In genomic region chr1:25760122-25760719, GRCh38 we compare ENCODE assay signal across 16 cellular contexts. TPM values are rescaled to one million over a fixed set of nuclear protein-coding genes. Genes with fewer than 3 reads are reported as not detected.
DNase-seq lines count a peak whose midpoint lies in the region; ATAC-seq, FAIRE-seq and TF ChIP-seq lines count a peak whose summit lies in the region.
"Had no signal": no experiment of that assay in that cellular context is flagged by ENCODE, and none has a peak within 500 bp of the region (broad histone marks: within the 10 kb centered on the region; RNA-seq: fewer than 3 reads in every experiment).

No MANE protein-coding gene starts in this region.

- H3K9me1 ChIP-seq in K562 (ENCODE audit: control insufficient read depth, insufficient read depth, low read length), result no peaks in the 10 kb centered on the region

- no peak for TF ChIP-seq CTCF in K562 (IDR thresholded peaks at IDR 0.05 in 2 of 3, conservative IDR thresholded peaks at IDR 0.05 in 1 of 3; ENCODE audit: insufficient read depth in 2 of 3, low read depth in 1 of 3, low read length in 3 of 3)

- no peaks in the 10 kb centered on the region for H3K79me2 ChIP-seq in K562 (ENCODE audit: control insufficient read depth, insufficient read depth, low read length)

- no peak overlapping the region for H3K4me2 ChIP-seq in K562 (ENCODE audit: insufficient read depth, low read length)
- H3K4me2 ChIP-seq: GM23338, PC-9 had no signal

- ATAC-seq in K562 (peak; percentile 54), left lobe of liver (peak; percentile 43), SK-N-SH treated with all-trans-retinoic acid at 6 μM for 48 hours (no peak), GM21723 (IDR thresholded peaks at IDR 0.05; ENCODE audit: unreplicated experiment) (no peak)
- ATAC-seq: GM23338 had no signal

- POLR2A ChIA-PET in K562 (lab: Yijun Ruan, JAX), result interaction anchor here (0.6 to 2.4 kb wide), 7 partner anchors 12 to 617 kb away, joined by 3 to 10 read pairs (median 4); no protein-coding TSS in a partner anchor

- H4K20me1 ChIP-seq in K562 (replicated peaks; ENCODE audit: control insufficient read depth, insufficient read depth, low read length), result peaks cover 35% of the 10 kb centered on the region

- H3K4me3 ChIP-seq in K562, result no peak overlapping the region
- H3K4me3 ChIP-seq: GM23338, PC-9 had no signal

- H3K27me3 ChIP-seq in K562 (ENCODE audit: control insufficient read depth in 2 of 2, insufficient read depth in 2 of 2, low read length in 2 of 2), result peaks cover 33 to 55% of the 10 kb centered on the region in 2 experiments

- WGBS in K562 (ENCODE audit: insufficient coverage, low coverage, missing lambda C conversion rate), result 19% methylated on average over 11 of the region's 11 CpGs

- TF ChIP-seq RAD21 in K562 (CRISPR knock-in tag; conservative IDR thresholded peaks at IDR 0.05 in 1 of 2, IDR thresholded peaks at IDR 0.05 in 1 of 2), result no peak

- peak; percentile 59 for FAIRE-seq in K562 (lab: Jason Lieb, UNC)
- FAIRE-seq: HTR-8/SVneo had no signal

- peaks cover 7 to 12% of the 10 kb centered on the region in 2 experiments for H3K4me1 ChIP-seq in K562 (replicated peaks in 1 of 2; ENCODE audit: control insufficient read depth in 2 of 2, insufficient read depth in 2 of 2, low read length in 2 of 2)

- no peak for TF ChIP-seq POLR2A in K562 (conservative IDR thresholded peaks at IDR 0.05)

- DNase-seq in DMS79 treated with DMSO at 0.1 percent for 48 hours (lab: John Stamatoyannopoulos, UW) (peak; percentile 55), DMS79 (lab: John Stamatoyannopoulos, UW) (no peak), COR-L47 (lab: John Stamatoyannopoulos, UW) (peak; percentile 57), K562 (ENCODE audit: extremely low read depth in 1 of 4, low spot score in 3 of 4) (peak in 1 of 4 experiments; percentile 38), left lobe of liver (ENCODE audit: low spot score) (no peak), putamen (ENCODE audit: low spot score) (no peak)
- DNase-seq: GF-D8, KBM-7, NCI-H1092, NCI-H1930, PC-9 had no signal

- no peak overlapping the region for H3K27ac ChIP-seq in K562 (ENCODE audit: extremely low read depth, low read depth, low read length)
- H3K27ac ChIP-seq: 22Rv1, PC-9 had no signal

- peak overlapping the region in 1 of 2 experiments; percentile 21; a peak in 1 of 4 replicates for H3K9ac ChIP-seq in K562 (ENCODE audit: insufficient read depth in 1 of 2, low read depth in 2 of 2, low read length in 2 of 2)

- H3K9me3 ChIP-seq in K562 (replicated peaks; ENCODE audit: control insufficient read depth, insufficient read depth, low read depth, low read length), result no peaks in the 10 kb centered on the region

- no TSS peak for BruUV-seq in K562 (replicated peaks; lab: Mats Ljungman, UMichigan)

- CTCF ChIA-PET in K562 (lab: Yijun Ruan, JAX; ENCODE audit: low intra/inter-chr PET ratio), result no interaction called here

- H2AFZ ChIP-seq in K562 (ENCODE audit: low read depth, low read length), result no peak overlapping the region
- H2AFZ ChIP-seq: GM23338, PC-9 had no signal

- intact Hi-C loops in K562 (cut with micrococcal nuclease), result loop anchor here (2.0 kb wide), 1 partner anchor 37 kb away; no protein-coding TSS in a partner anchor

- H3K36me3 ChIP-seq in K562 (ENCODE audit: control insufficient read depth, insufficient read depth, low read length), result no peaks in the 10 kb centered on the region

- in situ Hi-C loops in K562 (cut with MboI), result no loop called here

- TF ChIP-seq EP300 in K562 (IDR thresholded peaks at IDR 0.05; ENCODE audit: low read length), result no peak

TF ChIP-seq in K562, 482 proteins besides CTCF, POLR2A, EP300 and RAD21 (continues in another document):
- TF ChIP-seq TEAD4 (IDR thresholded peaks at IDR 0.05; ENCODE audit: low read length) (0 out of 2 replicates have a peak, but pooled peaks have one; percentile 26), TEAD4 (CRISPR knock-in tag; IDR thresholded peaks at IDR 0.05; ENCODE audit: borderline replicate concordance) (no peak), NEUROD1 (IDR thresholded peaks at IDR 0.05; ENCODE audit: borderline replicate concordance, low read depth, low read length, partially characterized antibody) (peak; percentile 7), HOXB6 (CRISPR knock-in tag; IDR thresholded peaks at IDR 0.05; ENCODE audit: borderline replicate concordance) (no peak), TAL1 (IDR thresholded peaks at IDR 0.05) (0 out of 2 replicates have a peak, but pooled peaks have one; percentile 27), CAMTA2 (CRISPR knock-in tag; conservative IDR thresholded peaks at IDR 0.05) (no peak), ZFX (CRISPR knock-in tag; IDR thresholded peaks at IDR 0.05) (0 out of 2 replicates have a peak, but pooled peaks have one; percentile 1)

TF ChIP-seq in SK-N-SH treated with all-trans-retinoic acid at 6 μM for 48 hours, 23 proteins besides CTCF, POLR2A, EP300 and RAD21 (continues in another document):
- TF ChIP-seq ARNTL (CRISPR knock-in tag; IDR thresholded peaks at IDR 0.05; ENCODE audit: borderline replicate concordance, low read depth) (no peak), PATZ1 (CRISPR knock-in tag; IDR thresholded peaks at IDR 0.05; ENCODE audit: borderline replicate concordance) (no peak), OSR1 (CRISPR knock-in tag; IDR thresholded peaks at IDR 0.05) (no peak)

RNA-seq across cellular contexts. Expression of gene SELENON, which starts 39.8 kb away (rescaled TPM):
- 10.6 and 27.1 TPM in 2 replicates for total RNA-seq in K562 (2011; cell fraction: chromatin; rRNA removed; ENCODE audit: low replicate concordance)
- total RNA-seq in K562 (2011; cell fraction: nucleolus; rRNA removed), result 20.8 and 22.0 TPM in 2 replicates
- 23.3 and 31.8 TPM in 2 replicates for total RNA-seq in K562 (2011; cell fraction: nucleoplasm; rRNA removed)
- 6.1 and 10.0 TPM in 2 replicates for total RNA-seq in K562 (2014; rRNA removed)
- 5.1 and 6.8 TPM in 2 replicates for total RNA-seq in K562 (2014; rRNA removed; fragmentation: Illumina TruSeq; extraction: Trizol)
- total RNA-seq in K562 (2015; rRNA removed; fragmentation: Illumina TruSeq; extraction: Trizol), result 7.0 and 7.4 TPM in 2 replicates
- total RNA-seq in K562 (2021), result 21.2 and 24.4 TPM in 2 replicates
- 7.1 and 7.2 TPM in 2 replicates for polyA plus RNA-seq in K562 (2011; rRNA removed)
- 12.7 and 12.8 TPM in 2 replicates for polyA plus RNA-seq in K562 (2011; cell fraction: cytosol; rRNA removed)
- polyA plus RNA-seq in K562 (2011; cell fraction: nucleus; rRNA removed), result 13.8 and 19.5 TPM in 2 replicates
- polyA plus RNA-seq in K562 (2012), result 17.5 and 37.6 TPM in 2 replicates
- polyA plus RNA-seq in K562 (2014; fragmentation: Illumina TruSeq; extraction: Trizol), result 26.7 and 28.9 TPM in 2 replicates
- polyA plus RNA-seq in K562 (2014; fragmentation: Nextera tagmentation; extraction: Ambion mirVana), result 1 to 10 TPM in 1 of 2 experiments, under 1 TPM in 1; 0.43 to 1.5 TPM
- 12.5 and 12.6 TPM in 2 replicates for polyA plus RNA-seq in K562 (2014; rRNA removed)
- polyA minus RNA-seq in K562 (2011; rRNA and poly(A)+ RNA removed), result 3.7 and 4.2 TPM in 2 replicates
- polyA minus RNA-seq in K562 (2011; cell fraction: cytosol; rRNA and poly(A)+ RNA removed), result 12.5 and 15.8 TPM in 2 replicates
- polyA minus RNA-seq in K562 (2011; cell fraction: nucleus; rRNA and poly(A)+ RNA removed), result 2.4 and 3.6 TPM in 2 replicates
- total RNA-seq in left lobe of liver, result 13.5 TPM

RNA-seq across cellular contexts. Expression of gene MTFR1L, which starts 59.5 kb away (rescaled TPM):
- 93.2 and 162 TPM in 2 replicates for total RNA-seq in K562 (2011; cell fraction: chromatin; rRNA removed; ENCODE audit: low replicate concordance)
- total RNA-seq in K562 (2011; cell fraction: nucleolus; rRNA removed), result 112 and 114 TPM in 2 replicates
- total RNA-seq in K562 (2011; cell fraction: nucleoplasm; rRNA removed), result 110 and 117 TPM in 2 replicates
- total RNA-seq in K562 (2014; rRNA removed), result 43.5 and 54.9 TPM in 2 replicates
- total RNA-seq in K562 (2014; rRNA removed; fragmentation: Illumina TruSeq; extraction: Trizol), result 39.2 and 41.4 TPM in 2 replicates
- 45.2 and 45.8 TPM in 2 replicates for total RNA-seq in K562 (2015; rRNA removed; fragmentation: Illumina TruSeq; extraction: Trizol)
- 54.3 and 58.5 TPM in 2 replicates for total RNA-seq in K562 (2021)
- polyA plus RNA-seq in K562 (2011; rRNA removed), result 53.7 and 79.7 TPM in 2 replicates
- 75.5 and 87.3 TPM in 2 replicates for polyA plus RNA-seq in K562 (2011; cell fraction: cytosol; rRNA removed)
- 196 and 214 TPM in 2 replicates for polyA plus RNA-seq in K562 (2011; cell fraction: nucleus; rRNA removed)
- polyA plus RNA-seq in K562 (2012), result 57.4 and 71.0 TPM in 2 replicates
- 71.0 and 84.8 TPM in 2 replicates for polyA plus RNA-seq in K562 (2014; fragmentation: Illumina TruSeq; extraction: Trizol)
- 10 to 100 TPM; 81.2 to 98.5 TPM for polyA plus RNA-seq in K562 (2014; fragmentation: Nextera tagmentation; extraction: Ambion mirVana)
- polyA plus RNA-seq in K562 (2014; rRNA removed), result 45.1 and 60.0 TPM in 2 replicates
- polyA minus RNA-seq in K562 (2011; rRNA and poly(A)+ RNA removed), result 35.2 and 44.3 TPM in 2 replicates
- polyA minus RNA-seq in K562 (2011; cell fraction: cytosol; rRNA and poly(A)+ RNA removed), result 23.6 and 25.6 TPM in 2 replicates
- polyA minus RNA-seq in K562 (2011; cell fraction: nucleus; rRNA and poly(A)+ RNA removed), result 31.9 and 51.9 TPM in 2 replicates
- 52.7 TPM for total RNA-seq in left lobe of liver

Comparison
In these comparisons a context has a peak if more than half of its experiments do, and no peak if none do; other contexts are left out.
1. DNase-seq: peak in DMS79 treated with DMSO at 0.1 percent for 48 hours (single experiment) and COR-L47 (single experiment); none in DMS79 (single experiment), left lobe of liver (single experiment) and putamen (single experiment).
2. ATAC-seq: peak in K562 (single experiment) and left lobe of liver (single experiment); none in SK-N-SH treated with all-trans-retinoic acid at 6 μM for 48 hours (single experiment) and GM21723 (single experiment).